ENCODE assay signal across 16 cellular contexts in genomic region chr10:60311821-60312220, GRCh38.
DNase-seq lines count a peak whose midpoint lies in the region; ATAC-seq and TF ChIP-seq lines count a peak whose summit lies in the region.
"Had no signal": no experiment of that assay in that cellular context is flagged by ENCODE, and none has a peak within 500 bp of the region (broad histone marks: within the 10 kb centered on the region; RNA-seq: fewer than 3 reads in every experiment).

No MANE protein-coding gene starts in this region.

- TF ChIP-seq POLR2A in IMR-90 (IDR thresholded peaks at IDR 0.05; ENCODE audit: low read depth, low read length) (no peak), spleen (IDR thresholded peaks at IDR 0.05) (no peak), esophagus squamous epithelium (IDR thresholded peaks at IDR 0.05) (no peak)

- intact Hi-C loops in IMR-90 (cut with micrococcal nuclease): no loop called here
- intact Hi-C loops in spleen (cut with DNase I; ENCODE audit: low total_unique reads): no loop called here
- intact Hi-C loops in esophagus squamous epithelium (cut with DNase I): no loop called here

- DNase-seq in IMR-90: no peak
- no peak for DNase-seq in mesenchymal stem cell
- no peak for DNase-seq in spleen
- DNase-seq in LoVo (ENCODE audit: low spot score): no peak
- DNase-seq in stimulated activated CD4-positive, alpha-beta T cell treated with anti-CD3 and anti-CD28 coated beads, Interleukin-12 subunit alpha, Interleukin-12 subunit beta, amount 100 ng/mL, for 4 hours: no peak
- no peak for DNase-seq in esophagus squamous epithelium (lab: John Stamatoyannopoulos, UW)
- DNase-seq: C1 segment of cervical spinal cord; Calu3; CD4-positive, alpha-beta memory T cell; COR-L47; DMS53; DMS79 treated with DMSO at 0.1 percent for 48 hours; GF-D8; GOT3 had no signal

- no peak overlapping the region for H4K5ac ChIP-seq in IMR-90 (ENCODE audit: low read depth, low read length)

- peak overlapping the region; percentile 50 to 94 for H2BK12ac ChIP-seq in mesenchymal stem cell (ENCODE audit: low read length in 2 of 2)

- TF ChIP-seq CTCF in HEK293 (tag by site-specific recombination; IDR thresholded peaks at IDR 0.05): no peak
- no peak for TF ChIP-seq CTCF in IMR-90 (conservative IDR thresholded peaks at IDR 0.05; ENCODE audit: low read depth, low read length)
- no peak for TF ChIP-seq CTCF in spleen (IDR thresholded peaks at IDR 0.05 in 8 of 11, conservative IDR thresholded peaks at IDR 0.05 in 3 of 11)
- TF ChIP-seq CTCF in esophagus squamous epithelium (IDR thresholded peaks at IDR 0.05): no peak

- dilution Hi-C loops in IMR-90 (cut with HindIII; ENCODE audit: low sequenced_read_pairs, unreplicated experiment): no loop called here

- ATAC-seq in IMR-90 (ENCODE audit: low read depth): no peak

- H3K27me3 ChIP-seq in IMR-90 (ENCODE audit: control insufficient read depth, insufficient read depth, low read length): no peaks in the 10 kb centered on the region
- H3K27me3 ChIP-seq in mesenchymal stem cell (ENCODE audit: control insufficient read depth in 1 of 2, insufficient read depth in 1 of 2, low read length in 2 of 2): no peaks in the 10 kb centered on the region
- no peaks in the 10 kb centered on the region for H3K27me3 ChIP-seq in spleen (replicated peaks in 1 of 7)
- H3K27me3 ChIP-seq in esophagus squamous epithelium: no peaks in the 10 kb centered on the region

- no peak overlapping the region for H4K91ac ChIP-seq in IMR-90 (ENCODE audit: insufficient read depth, low read depth, low read length)
- peak overlapping the region; percentile 84 for H4K91ac ChIP-seq in mesenchymal stem cell (ENCODE audit: low read length)

- no peak overlapping the region for H2BK20ac ChIP-seq in IMR-90 (ENCODE audit: low read depth, low read length)

- H2AK9ac ChIP-seq in IMR-90 (replicated peaks; ENCODE audit: low read depth, low read length, poor library complexity): no peak overlapping the region

- H3K36me3 ChIP-seq in HEK293 (ENCODE audit: control insufficient read depth in 2 of 2, insufficient read depth in 1 of 2, low read length in 2 of 2) (no peaks in the 10 kb centered on the region), IMR-90 (ENCODE audit: control insufficient read depth, insufficient read depth, low read length) (no peaks in the 10 kb centered on the region), mesenchymal stem cell (ENCODE audit: control insufficient read depth in 1 of 2, insufficient read depth in 2 of 2, low read depth in 1 of 2, low read length in 2 of 2) (no peaks in the 10 kb centered on the region), spleen (no peaks in the 10 kb centered on the region), esophagus squamous epithelium (no peaks in the 10 kb centered on the region)
- H3K36me3 ChIP-seq: HAP-1 had no signal

- H3K56ac ChIP-seq in IMR-90 (ENCODE audit: extremely low read depth, insufficient read depth, low read length): no peak overlapping the region

- H3K4me3 ChIP-seq in HEK293 (ENCODE audit: low read depth, low read length) (no peak overlapping the region), IMR-90 (ENCODE audit: insufficient read depth, low read depth, low read length) (no peak overlapping the region), mesenchymal stem cell (ENCODE audit: insufficient read depth in 1 of 2, low read depth in 1 of 2, low read length in 2 of 2) (no peak overlapping the region), spleen (no peak overlapping the region), esophagus squamous epithelium (no peak overlapping the region)
- H3K4me3 ChIP-seq: HAP-1 had no signal

- POLR2A ChIA-PET in HEK293 (lab: Yijun Ruan, JAX): no interaction called here
- POLR2A ChIA-PET in IMR-90 (lab: Charles Lee; ENCODE audit: unreplicated experiment): no interaction called here

- H3K23ac ChIP-seq in IMR-90 (ENCODE audit: low read depth, low read length) (no peak overlapping the region), mesenchymal stem cell (ENCODE audit: low read length in 2 of 2) (no peak overlapping the region)

- BruUV-seq in IMR-90 (replicated peaks; lab: Mats Ljungman, UMichigan): no TSS peak

- H3K27ac ChIP-seq in HEK293 (ENCODE audit: extremely low read depth, low read depth, low read length) (no peak overlapping the region), IMR-90 (ENCODE audit: insufficient read depth, low read length) (no peak overlapping the region), mesenchymal stem cell (ENCODE audit: low read length, poor library complexity, severe bottlenecking) (no peak overlapping the region), spleen (peak overlapping the region in 5 of 8 donors; percentile 1 to 85 (median 49)), esophagus squamous epithelium (no peak overlapping the region)

- H3K18ac ChIP-seq in IMR-90 (ENCODE audit: low read depth, low read length) (no peak overlapping the region), mesenchymal stem cell (ENCODE audit: low read depth in 1 of 2, low read length in 2 of 2) (peak overlapping the region; percentile 80 to 81)

- no peak overlapping the region for H3K4me2 ChIP-seq in IMR-90 (ENCODE audit: low read depth, low read length)
- H3K4me2 ChIP-seq in mesenchymal stem cell (ENCODE audit: low read length, poor library complexity, severe bottlenecking): no peak overlapping the region

- no peak for TF ChIP-seq RAD21 in IMR-90 (IDR thresholded peaks at IDR 0.05; ENCODE audit: low read length)

- in situ Hi-C loops in IMR-90 (cut with MboI; ENCODE audit: low sequenced_read_pairs): no loop called here

- CTCF ChIA-PET in HEK293 (lab: Yijun Ruan, JAX): interaction anchor here (0.7 kb wide), 1 partner anchor 335 kb away, joined by 3 read pairs; no protein-coding TSS in a partner anchor
- CTCF ChIA-PET in IMR-90 (lab: Yijun Ruan, JAX): no interaction called here

- H3K9me3 ChIP-seq in HEK293 (ENCODE audit: control insufficient read depth, insufficient read depth, low read depth, low read length) (no peaks in the 10 kb centered on the region), IMR-90 (ENCODE audit: control insufficient read depth, insufficient read depth, low read length) (no peaks in the 10 kb centered on the region), mesenchymal stem cell (ENCODE audit: control insufficient read depth, low read length) (no peaks in the 10 kb centered on the region), spleen (no peaks in the 10 kb centered on the region), esophagus squamous epithelium (no peaks in the 10 kb centered on the region)
- H3K9me3 ChIP-seq: HAP-1 had no signal

- H3K4me1 ChIP-seq in HEK293 (ENCODE audit: control insufficient read depth, insufficient read depth, low read length): no peaks in the 10 kb centered on the region
- H3K4me1 ChIP-seq in IMR-90 (ENCODE audit: control insufficient read depth, insufficient read depth, low read length): peaks cover 8% of the 10 kb centered on the region
- peaks cover 4% of the 10 kb centered on the region for H3K4me1 ChIP-seq in mesenchymal stem cell (ENCODE audit: control insufficient read depth, insufficient read depth, low read depth, low read length)
- peaks cover 0 to 10% (median 2%) of the 10 kb centered on the region in 6 donors for H3K4me1 ChIP-seq in spleen
- peaks cover 0 to 40% (median 3%) of the 10 kb centered on the region in 3 donors for H3K4me1 ChIP-seq in esophagus squamous epithelium

- H3K4ac ChIP-seq in IMR-90 (ENCODE audit: low read depth, low read length) (no peak overlapping the region), mesenchymal stem cell (ENCODE audit: low read depth in 1 of 2, low read length in 2 of 2) (peak overlapping the region; percentile 84 to 86)

- H3K14ac ChIP-seq in IMR-90 (replicated peaks; ENCODE audit: low read depth, low read length) (no peak overlapping the region), mesenchymal stem cell (ENCODE audit: low read length in 2 of 2) (no peak overlapping the region)

- H4K8ac ChIP-seq in IMR-90 (ENCODE audit: low read depth in 2 of 2, low read length in 2 of 2) (no peak overlapping the region), mesenchymal stem cell (ENCODE audit: low read length) (peak overlapping the region; percentile 86)

- H3K79me1 ChIP-seq in IMR-90 (ENCODE audit: low read depth in 1 of 2, low read length in 2 of 2): no peaks in the 10 kb centered on the region
- peaks cover 7% of the 10 kb centered on the region for H3K79me1 ChIP-seq in mesenchymal stem cell (replicated peaks; ENCODE audit: low read length, poor library complexity, severe bottlenecking)

- H3K9me1 ChIP-seq in IMR-90 (ENCODE audit: insufficient read depth, low read length): peaks cover 7% of the 10 kb centered on the region; the same call in 1 of the 2 replicates

- H2BK5ac ChIP-seq in IMR-90 (ENCODE audit: low read depth, low read length, poor library complexity, severe bottlenecking) (no peak overlapping the region), mesenchymal stem cell (ENCODE audit: low read depth, low read length, poor library complexity, severe bottlenecking) (no peak overlapping the region)

- H2AFZ ChIP-seq in IMR-90 (replicated peaks; ENCODE audit: low read length, poor library complexity) (no peak overlapping the region), mesenchymal stem cell (ENCODE audit: low read depth, low read length) (no peak overlapping the region)

- no peaks in the 10 kb centered on the region for H4K20me1 ChIP-seq in IMR-90 (ENCODE audit: insufficient read depth, low read length)

- H2BK15ac ChIP-seq in IMR-90 (ENCODE audit: low read depth, low read length) (0 out of 3 replicates have a peak overlapping the region, but pooled peaks have one; percentile 63), mesenchymal stem cell (ENCODE audit: low read depth, poor library complexity, severe bottlenecking) (no peak overlapping the region)

- no peak overlapping the region for H3K9ac ChIP-seq in IMR-90 (ENCODE audit: low read depth, low read length)
- H3K9ac ChIP-seq in mesenchymal stem cell (ENCODE audit: low read length): no peak overlapping the region

- H2AK5ac ChIP-seq in IMR-90 (ENCODE audit: low read depth, low read length) (no peak overlapping the region), mesenchymal stem cell (ENCODE audit: low read length, severe bottlenecking) (no peak overlapping the region)

- H2BK120ac ChIP-seq in IMR-90 (ENCODE audit: low read depth, low read length) (no peak overlapping the region), mesenchymal stem cell (ENCODE audit: low read depth, low read length) (peak overlapping the region; percentile 43)

- no CpG with 5 or more reads among the region's 1 CpG for WGBS in IMR-90 (ENCODE audit: extremely low coverage in 2 of 2, insufficient read length in 1 of 2), 2 experiments
- 95% methylated on average over 1 of the region's 1 CpG for WGBS in mesenchymal stem cell
- WGBS in spleen, 5 donors: 90 to 100% (median 98%) methylated on average over 1 of the region's 1 CpG
- WGBS in esophagus squamous epithelium, 2 donors: 80 to 94% methylated on average over 1 of the region's 1 CpG

TF ChIP-seq in HEK293, 187 proteins besides CTCF, POLR2A, EP300 and RAD21 (continues in another document):
- peak; percentile 86 for TF ChIP-seq ZNF664 (tag by site-specific recombination; IDR thresholded peaks at IDR 0.05)

Comparison
In these comparisons a context has a peak if more than half of its experiments do, and no peak if none do; other contexts are left out.
1. H3K27ac ChIP-seq: peak in spleen (5 of 8); none in HEK293 (single experiment), IMR-90 (single experiment), mesenchymal stem cell (single experiment) and esophagus squamous epithelium (0 of 4).